1 cellular context compared by ENCODE assay signal in the genomic region with DNA sequence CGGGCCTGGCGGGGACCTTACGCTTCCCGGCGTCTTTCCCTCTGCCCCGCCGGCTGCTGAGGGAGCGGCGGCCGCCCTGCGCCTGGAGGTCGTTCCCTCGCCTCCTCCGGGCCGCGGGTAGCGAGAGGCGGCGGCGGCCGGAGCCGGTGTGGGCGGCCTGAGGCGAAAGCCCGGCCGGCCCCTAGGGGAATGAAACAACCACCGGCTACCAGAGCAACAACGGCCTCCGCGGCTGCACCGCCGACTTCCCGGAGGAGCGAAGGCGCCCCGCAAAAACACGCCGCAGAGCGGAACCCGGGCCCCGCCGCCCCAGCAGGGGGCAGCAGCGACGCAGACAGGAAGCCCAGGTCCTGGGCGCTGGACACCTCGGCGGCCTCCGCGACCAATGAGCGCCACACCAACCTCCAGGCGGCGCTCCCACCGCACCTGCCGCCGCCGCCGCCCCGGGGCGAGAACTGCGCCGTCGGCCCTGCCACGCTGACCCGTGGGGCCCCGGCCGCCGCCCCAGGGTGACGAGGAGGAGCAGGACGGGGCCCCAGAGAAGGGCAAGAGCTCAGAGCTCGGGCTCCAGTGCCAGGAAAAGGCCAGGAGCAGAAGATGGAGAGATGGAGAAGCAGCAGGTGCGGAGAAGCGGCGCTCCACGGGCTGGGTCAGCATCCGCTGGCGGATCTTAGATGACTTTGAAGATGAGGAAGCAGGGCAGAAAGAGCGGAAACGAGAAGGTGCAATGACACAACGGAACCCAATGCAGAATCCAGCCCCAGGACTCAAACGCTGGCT.
TF ChIP-seq lines count a peak whose summit lies in the region.

No MANE protein-coding gene starts in this region.

TF ChIP-seq in HEK293, 187 proteins besides CTCF, POLR2A, EP300 and RAD21 (continued from another document and continues in another):
- TF ChIP-seq, protein P1, sequence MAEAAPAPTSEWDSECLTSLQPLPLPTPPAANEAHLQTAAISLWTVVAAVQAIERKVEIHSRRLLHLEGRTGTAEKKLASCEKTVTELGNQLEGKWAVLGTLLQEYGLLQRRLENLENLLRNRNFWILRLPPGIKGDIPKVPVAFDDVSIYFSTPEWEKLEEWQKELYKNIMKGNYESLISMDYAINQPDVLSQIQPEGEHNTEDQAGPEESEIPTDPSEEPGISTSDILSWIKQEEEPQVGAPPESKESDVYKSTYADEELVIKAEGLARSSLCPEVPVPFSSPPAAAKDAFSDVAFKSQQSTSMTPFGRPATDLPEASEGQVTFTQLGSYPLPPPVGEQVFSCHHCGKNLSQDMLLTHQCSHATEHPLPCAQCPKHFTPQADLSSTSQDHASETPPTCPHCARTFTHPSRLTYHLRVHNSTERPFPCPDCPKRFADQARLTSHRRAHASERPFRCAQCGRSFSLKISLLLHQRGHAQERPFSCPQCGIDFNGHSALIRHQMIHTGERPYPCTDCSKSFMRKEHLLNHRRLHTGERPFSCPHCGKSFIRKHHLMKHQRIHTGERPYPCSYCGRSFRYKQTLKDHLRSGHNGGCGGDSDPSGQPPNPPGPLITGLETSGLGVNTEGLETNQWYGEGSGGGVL (tag by site-specific recombination; IDR thresholded peaks at IDR 0.05), result no peak; the same call in 1 of the 2 replicates
- TF ChIP-seq ZNF629 (tag by site-specific recombination; IDR thresholded peaks at IDR 0.05) (no peak), ZNF423 (tag by site-specific recombination; IDR thresholded peaks at IDR 0.05) (peak; percentile 73), ZNF558 (tag by site-specific recombination; IDR thresholded peaks at IDR 0.05) (no peak), KLF16 (tag by site-specific recombination; IDR thresholded peaks at IDR 0.05) (no peak), ZXDB (tag by site-specific recombination; IDR thresholded peaks at IDR 0.05) (peak; percentile 70; the same call in 1 of the 2 replicates), ZNF571 (tag by site-specific recombination; IDR thresholded peaks at IDR 0.05) (no peak), ZBTB48 (tag by site-specific recombination; IDR thresholded peaks at IDR 0.05) (0 out of 2 replicates have a peak, but pooled peaks have one; percentile 33), TRIM28 (IDR thresholded peaks at IDR 0.05; ENCODE audit: borderline replicate concordance, low read length) (peak; percentile 45; the same call in 1 of the 2 replicates), ZNF830 (tag by site-specific recombination; IDR thresholded peaks at IDR 0.05; ENCODE audit: low read depth) (no peak), ZNF624 (tag by site-specific recombination; IDR thresholded peaks at IDR 0.05) (no peak), KLF10 (tag by site-specific recombination; IDR thresholded peaks at IDR 0.05) (0 out of 2 replicates have a peak, but pooled peaks have one; percentile 31), ZNF394 (tag by site-specific recombination; IDR thresholded peaks at IDR 0.05; ENCODE audit: borderline replicate concordance) (peak; percentile 99), ZNF2 (tag by site-specific recombination; IDR thresholded peaks at IDR 0.05) (peak; percentile 68), ZEB2 (tag by site-specific recombination; IDR thresholded peaks at IDR 0.05) (peak; percentile 92), YY2 (tag by site-specific recombination; IDR thresholded peaks at IDR 0.05) (no peak), BCL11A (tag by site-specific recombination; IDR thresholded peaks at IDR 0.05; ENCODE audit: low read depth) (peak; percentile 76; the same call in 1 of the 2 replicates), ZFHX2 (tag by site-specific recombination; conservative IDR thresholded peaks at IDR 0.05) (peak; percentile 68), ZNF184 (tag by site-specific recombination; IDR thresholded peaks at IDR 0.05) (peak; percentile 65; the same call in 1 of the 2 replicates), ZBTB17 (tag by site-specific recombination; IDR thresholded peaks at IDR 0.05) (peak; percentile 56), ZNF777 (tag by site-specific recombination; IDR thresholded peaks at IDR 0.05; ENCODE audit: borderline replicate concordance) (peak; percentile 97), ZNF366 (tag by site-specific recombination; conservative IDR thresholded peaks at IDR 0.05) (peak; percentile 55; the same call in 1 of the 2 replicates), FEZF1 (tag by site-specific recombination; IDR thresholded peaks at IDR 0.05) (no peak), ZNF660 (tag by site-specific recombination; IDR thresholded peaks at IDR 0.05) (peak; percentile 94), ZNF600 (tag by site-specific recombination; IDR thresholded peaks at IDR 0.05) (peak; percentile 47; the same call in 1 of the 2 replicates), SCRT2 (tag by site-specific recombination; IDR thresholded peaks at IDR 0.05) (peak; percentile 87), REPIN1 (tag by site-specific recombination; IDR thresholded peaks at IDR 0.05; ENCODE audit: low read depth) (no peak), YY1 (tag by site-specific recombination; IDR thresholded peaks at IDR 0.05) (peak; percentile 59; the same call in 1 of the 2 replicates), ZNF140 (tag by site-specific recombination; IDR thresholded peaks at IDR 0.05) (0 out of 2 replicates have a peak, but pooled peaks have one; percentile 29), ZNF10 (tag by site-specific recombination; IDR thresholded peaks at IDR 0.05) (peak; percentile 46; the same call in 1 of the 2 replicates)
- TF ChIP-seq, protein P2, sequence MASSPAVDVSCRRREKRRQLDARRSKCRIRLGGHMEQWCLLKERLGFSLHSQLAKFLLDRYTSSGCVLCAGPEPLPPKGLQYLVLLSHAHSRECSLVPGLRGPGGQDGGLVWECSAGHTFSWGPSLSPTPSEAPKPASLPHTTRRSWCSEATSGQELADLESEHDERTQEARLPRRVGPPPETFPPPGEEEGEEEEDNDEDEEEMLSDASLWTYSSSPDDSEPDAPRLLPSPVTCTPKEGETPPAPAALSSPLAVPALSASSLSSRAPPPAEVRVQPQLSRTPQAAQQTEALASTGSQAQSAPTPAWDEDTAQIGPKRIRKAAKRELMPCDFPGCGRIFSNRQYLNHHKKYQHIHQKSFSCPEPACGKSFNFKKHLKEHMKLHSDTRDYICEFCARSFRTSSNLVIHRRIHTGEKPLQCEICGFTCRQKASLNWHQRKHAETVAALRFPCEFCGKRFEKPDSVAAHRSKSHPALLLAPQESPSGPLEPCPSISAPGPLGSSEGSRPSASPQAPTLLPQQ (tag by site-specific recombination; IDR thresholded peaks at IDR 0.05), result peak; percentile 87
- TF ChIP-seq, protein P3, sequence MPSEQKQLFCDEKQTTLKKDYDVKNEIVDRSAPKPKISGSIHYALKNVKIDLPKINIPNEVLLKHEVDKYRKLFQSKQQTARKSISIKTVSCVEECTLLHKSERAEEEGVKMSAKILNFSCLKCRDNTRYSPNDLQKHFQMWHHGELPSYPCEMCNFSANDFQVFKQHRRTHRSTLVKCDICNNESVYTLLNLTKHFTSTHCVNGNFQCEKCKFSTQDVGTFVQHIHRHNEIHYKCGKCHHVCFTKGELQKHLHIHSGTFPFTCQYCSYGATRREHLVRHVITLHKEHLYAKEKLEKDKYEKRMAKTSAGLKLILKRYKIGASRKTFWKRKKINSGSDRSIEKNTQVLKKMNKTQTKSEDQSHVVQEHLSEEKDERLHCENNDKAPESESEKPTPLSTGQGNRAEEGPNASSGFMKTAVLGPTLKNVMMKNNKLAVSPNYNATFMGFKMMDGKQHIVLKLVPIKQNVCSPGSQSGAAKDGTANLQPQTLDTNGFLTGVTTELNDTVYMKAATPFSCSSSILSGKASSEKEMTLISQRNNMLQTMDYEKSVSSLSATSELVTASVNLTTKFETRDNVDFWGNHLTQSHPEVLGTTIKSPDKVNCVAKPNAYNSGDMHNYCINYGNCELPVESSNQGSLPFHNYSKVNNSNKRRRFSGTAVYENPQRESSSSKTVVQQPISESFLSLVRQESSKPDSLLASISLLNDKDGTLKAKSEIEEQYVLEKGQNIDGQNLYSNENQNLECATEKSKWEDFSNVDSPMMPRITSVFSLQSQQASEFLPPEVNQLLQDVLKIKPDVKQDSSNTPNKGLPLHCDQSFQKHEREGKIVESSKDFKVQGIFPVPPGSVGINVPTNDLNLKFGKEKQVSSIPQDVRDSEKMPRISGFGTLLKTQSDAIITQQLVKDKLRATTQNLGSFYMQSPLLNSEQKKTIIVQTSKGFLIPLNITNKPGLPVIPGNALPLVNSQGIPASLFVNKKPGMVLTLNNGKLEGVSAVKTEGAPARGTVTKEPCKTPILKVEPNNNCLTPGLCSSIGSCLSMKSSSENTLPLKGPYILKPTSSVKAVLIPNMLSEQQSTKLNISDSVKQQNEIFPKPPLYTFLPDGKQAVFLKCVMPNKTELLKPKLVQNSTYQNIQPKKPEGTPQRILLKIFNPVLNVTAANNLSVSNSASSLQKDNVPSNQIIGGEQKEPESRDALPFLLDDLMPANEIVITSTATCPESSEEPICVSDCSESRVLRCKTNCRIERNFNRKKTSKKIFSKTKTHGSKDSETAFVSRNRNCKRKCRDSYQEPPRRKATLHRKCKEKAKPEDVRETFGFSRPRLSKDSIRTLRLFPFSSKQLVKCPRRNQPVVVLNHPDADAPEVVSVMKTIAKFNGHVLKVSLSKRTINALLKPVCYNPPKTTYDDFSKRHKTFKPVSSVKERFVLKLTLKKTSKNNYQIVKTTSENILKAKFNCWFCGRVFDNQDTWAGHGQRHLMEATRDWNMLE (tag by site-specific recombination; conservative IDR thresholded peaks at IDR 0.05; ENCODE audit: low read depth), result 0 out of 2 replicates have a peak, but pooled peaks have one; percentile 19
- TF ChIP-seq, protein P4, sequence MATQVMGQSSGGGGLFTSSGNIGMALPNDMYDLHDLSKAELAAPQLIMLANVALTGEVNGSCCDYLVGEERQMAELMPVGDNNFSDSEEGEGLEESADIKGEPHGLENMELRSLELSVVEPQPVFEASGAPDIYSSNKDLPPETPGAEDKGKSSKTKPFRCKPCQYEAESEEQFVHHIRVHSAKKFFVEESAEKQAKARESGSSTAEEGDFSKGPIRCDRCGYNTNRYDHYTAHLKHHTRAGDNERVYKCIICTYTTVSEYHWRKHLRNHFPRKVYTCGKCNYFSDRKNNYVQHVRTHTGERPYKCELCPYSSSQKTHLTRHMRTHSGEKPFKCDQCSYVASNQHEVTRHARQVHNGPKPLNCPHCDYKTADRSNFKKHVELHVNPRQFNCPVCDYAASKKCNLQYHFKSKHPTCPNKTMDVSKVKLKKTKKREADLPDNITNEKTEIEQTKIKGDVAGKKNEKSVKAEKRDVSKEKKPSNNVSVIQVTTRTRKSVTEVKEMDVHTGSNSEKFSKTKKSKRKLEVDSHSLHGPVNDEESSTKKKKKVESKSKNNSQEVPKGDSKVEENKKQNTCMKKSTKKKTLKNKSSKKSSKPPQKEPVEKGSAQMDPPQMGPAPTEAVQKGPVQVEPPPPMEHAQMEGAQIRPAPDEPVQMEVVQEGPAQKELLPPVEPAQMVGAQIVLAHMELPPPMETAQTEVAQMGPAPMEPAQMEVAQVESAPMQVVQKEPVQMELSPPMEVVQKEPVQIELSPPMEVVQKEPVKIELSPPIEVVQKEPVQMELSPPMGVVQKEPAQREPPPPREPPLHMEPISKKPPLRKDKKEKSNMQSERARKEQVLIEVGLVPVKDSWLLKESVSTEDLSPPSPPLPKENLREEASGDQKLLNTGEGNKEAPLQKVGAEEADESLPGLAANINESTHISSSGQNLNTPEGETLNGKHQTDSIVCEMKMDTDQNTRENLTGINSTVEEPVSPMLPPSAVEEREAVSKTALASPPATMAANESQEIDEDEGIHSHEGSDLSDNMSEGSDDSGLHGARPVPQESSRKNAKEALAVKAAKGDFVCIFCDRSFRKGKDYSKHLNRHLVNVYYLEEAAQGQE (tag by site-specific recombination; IDR thresholded peaks at IDR 0.05), result peak; percentile 25; the same call in 1 of the 2 replicates
- TF ChIP-seq, protein P5, sequence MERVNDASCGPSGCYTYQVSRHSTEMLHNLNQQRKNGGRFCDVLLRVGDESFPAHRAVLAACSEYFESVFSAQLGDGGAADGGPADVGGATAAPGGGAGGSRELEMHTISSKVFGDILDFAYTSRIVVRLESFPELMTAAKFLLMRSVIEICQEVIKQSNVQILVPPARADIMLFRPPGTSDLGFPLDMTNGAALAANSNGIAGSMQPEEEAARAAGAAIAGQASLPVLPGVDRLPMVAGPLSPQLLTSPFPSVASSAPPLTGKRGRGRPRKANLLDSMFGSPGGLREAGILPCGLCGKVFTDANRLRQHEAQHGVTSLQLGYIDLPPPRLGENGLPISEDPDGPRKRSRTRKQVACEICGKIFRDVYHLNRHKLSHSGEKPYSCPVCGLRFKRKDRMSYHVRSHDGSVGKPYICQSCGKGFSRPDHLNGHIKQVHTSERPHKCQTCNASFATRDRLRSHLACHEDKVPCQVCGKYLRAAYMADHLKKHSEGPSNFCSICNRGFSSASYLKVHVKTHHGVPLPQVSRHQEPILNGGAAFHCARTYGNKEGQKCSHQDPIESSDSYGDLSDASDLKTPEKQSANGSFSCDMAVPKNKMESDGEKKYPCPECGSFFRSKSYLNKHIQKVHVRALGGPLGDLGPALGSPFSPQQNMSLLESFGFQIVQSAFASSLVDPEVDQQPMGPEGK (tag by site-specific recombination; IDR thresholded peaks at IDR 0.05), result peak; percentile 57
- TF ChIP-seq, protein P6, sequence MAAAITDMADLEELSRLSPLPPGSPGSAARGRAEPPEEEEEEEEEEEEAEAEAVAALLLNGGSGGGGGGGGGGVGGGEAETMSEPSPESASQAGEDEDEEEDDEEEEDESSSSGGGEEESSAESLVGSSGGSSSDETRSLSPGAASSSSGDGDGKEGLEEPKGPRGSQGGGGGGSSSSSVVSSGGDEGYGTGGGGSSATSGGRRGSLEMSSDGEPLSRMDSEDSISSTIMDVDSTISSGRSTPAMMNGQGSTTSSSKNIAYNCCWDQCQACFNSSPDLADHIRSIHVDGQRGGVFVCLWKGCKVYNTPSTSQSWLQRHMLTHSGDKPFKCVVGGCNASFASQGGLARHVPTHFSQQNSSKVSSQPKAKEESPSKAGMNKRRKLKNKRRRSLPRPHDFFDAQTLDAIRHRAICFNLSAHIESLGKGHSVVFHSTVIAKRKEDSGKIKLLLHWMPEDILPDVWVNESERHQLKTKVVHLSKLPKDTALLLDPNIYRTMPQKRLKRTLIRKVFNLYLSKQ (tag by site-specific recombination; IDR thresholded peaks at IDR 0.05; ENCODE audit: borderline replicate concordance), result no peak
- TF ChIP-seq, protein P7, sequence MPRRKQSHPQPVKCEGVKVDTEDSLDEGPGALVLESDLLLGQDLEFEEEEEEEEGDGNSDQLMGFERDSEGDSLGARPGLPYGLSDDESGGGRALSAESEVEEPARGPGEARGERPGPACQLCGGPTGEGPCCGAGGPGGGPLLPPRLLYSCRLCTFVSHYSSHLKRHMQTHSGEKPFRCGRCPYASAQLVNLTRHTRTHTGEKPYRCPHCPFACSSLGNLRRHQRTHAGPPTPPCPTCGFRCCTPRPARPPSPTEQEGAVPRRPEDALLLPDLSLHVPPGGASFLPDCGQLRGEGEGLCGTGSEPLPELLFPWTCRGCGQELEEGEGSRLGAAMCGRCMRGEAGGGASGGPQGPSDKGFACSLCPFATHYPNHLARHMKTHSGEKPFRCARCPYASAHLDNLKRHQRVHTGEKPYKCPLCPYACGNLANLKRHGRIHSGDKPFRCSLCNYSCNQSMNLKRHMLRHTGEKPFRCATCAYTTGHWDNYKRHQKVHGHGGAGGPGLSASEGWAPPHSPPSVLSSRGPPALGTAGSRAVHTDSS (tag by site-specific recombination; IDR thresholded peaks at IDR 0.05), result no peak; the same call in 1 of the 2 replicates
- TF ChIP-seq, protein P8, sequence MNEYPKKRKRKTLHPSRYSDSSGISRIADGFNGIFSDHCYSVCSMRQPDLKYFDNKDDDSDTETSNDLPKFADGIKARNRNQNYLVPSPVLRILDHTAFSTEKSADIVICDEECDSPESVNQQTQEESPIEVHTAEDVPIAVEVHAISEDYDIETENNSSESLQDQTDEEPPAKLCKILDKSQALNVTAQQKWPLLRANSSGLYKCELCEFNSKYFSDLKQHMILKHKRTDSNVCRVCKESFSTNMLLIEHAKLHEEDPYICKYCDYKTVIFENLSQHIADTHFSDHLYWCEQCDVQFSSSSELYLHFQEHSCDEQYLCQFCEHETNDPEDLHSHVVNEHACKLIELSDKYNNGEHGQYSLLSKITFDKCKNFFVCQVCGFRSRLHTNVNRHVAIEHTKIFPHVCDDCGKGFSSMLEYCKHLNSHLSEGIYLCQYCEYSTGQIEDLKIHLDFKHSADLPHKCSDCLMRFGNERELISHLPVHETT (tag by site-specific recombination; IDR thresholded peaks at IDR 0.05), result no peak
